In the genomic region with DNA sequence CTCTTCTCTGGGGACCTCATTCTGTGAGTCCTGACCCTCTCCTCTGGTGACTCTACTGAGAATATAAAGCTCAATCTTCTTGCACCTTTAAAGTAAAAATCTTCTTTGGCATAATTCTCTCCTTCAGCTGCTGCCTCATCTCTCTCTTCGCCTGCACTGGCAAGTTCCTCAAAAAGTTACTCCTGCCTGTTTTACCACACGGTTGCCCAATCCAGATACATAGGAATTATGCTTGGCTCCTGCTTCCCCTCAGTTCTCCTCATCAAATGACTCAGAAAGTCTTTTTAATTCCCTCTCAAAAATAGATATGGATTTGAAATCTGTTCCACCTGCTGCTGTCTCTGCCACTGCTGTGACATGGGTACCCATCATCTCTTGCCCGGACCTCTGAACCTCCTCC, we compare ENCODE assay signal across 29 cellular contexts.
DNase-seq lines count a peak whose midpoint lies in the region; ATAC-seq lines count a peak whose summit lies in the region.
"Had no signal": no experiment of that assay in that cellular context is flagged by ENCODE, and none has a peak within 500 bp of the region (broad histone marks: within the 10 kb centered on the region; RNA-seq: fewer than 3 reads in every experiment).

No MANE protein-coding gene starts in this region.

- H3K4me3 ChIP-seq in adipocyte (ENCODE audit: low read length): no peak overlapping the region
- H3K4me3 ChIP-seq: ascending aorta, cardiac muscle cell, PC-9 had no signal

- peak overlapping the region in 1 of 2 donors; percentile 18 for H3K27ac Mint-ChIP-seq in effector memory CD8-positive, alpha-beta T cell
- H3K27ac Mint-ChIP-seq: activated CD4-positive, alpha-beta T cell treated with anti-CD3 and anti-CD28 coated beads for 36 hours; activated T-helper 2 cell treated with anti-CD3 and anti-CD28 coated beads, Interferon-gamma antibody, Interleukin-2, Interleukin-4, amounts not matched to agents 10 μg/mL and 5 μg/mL and 100 μg/mL, durations not matched to agents 14 hours and 24 hours and 36 hours; CD8-positive, alpha-beta T cell; H9; memory B cell; nephron; stimulated activated memory B cell treated with anti-CD40 and anti-IgM and Interleukin-4, amounts not matched to agents 10 μg/mL and 1 μg/mL and 100 μg/mL, for 72 hours; type B pancreatic cell had no signal

- H3K4me1 ChIP-seq in adipocyte (ENCODE audit: control insufficient read depth, insufficient read depth, low read length): peaks cover 3% of the 10 kb centered on the region
- H3K4me1 ChIP-seq: ascending aorta had no signal

- no peaks in the 10 kb centered on the region for H3K36me3 ChIP-seq in adipocyte (ENCODE audit: control insufficient read depth, insufficient read depth, low read length, severe bottlenecking)
- H3K36me3 ChIP-seq: ascending aorta, cardiac muscle cell had no signal

- DNase-seq in SIG-M5 treated with dmso at 0.1 percent for 504 hours (lab: John Stamatoyannopoulos, UW; ENCODE audit: unreplicated experiment) (peak; percentile 63), SIG-M5 (lab: John Stamatoyannopoulos, UW) (no peak), NOMO-1 treated with DMSO at 0.1 percent for 48 hours (lab: John Stamatoyannopoulos, UW; ENCODE audit: unreplicated experiment) (peak; percentile 60), adipocyte (ENCODE audit: low read depth) (peak; percentile 34)
- DNase-seq in effector CD8-positive, alpha-beta T cell (lab: John Stamatoyannopoulos, UW): no peak
- DNase-seq in effector memory CD8-positive, alpha-beta T cell: no peak
- DNase-seq: activated CD4-positive, alpha-beta T cell treated with anti-CD3 and anti-CD28 coated beads for 36 hours; activated CD8-positive, alpha-beta memory T cell treated with anti-CD3 and anti-CD28 coated beads for 24 hours; activated naive CD4-positive, alpha-beta T cell treated with anti-CD3 and anti-CD28 coated beads, Interleukin-2, amount 50 U/mL, for 16 hours; activated T-cell treated with anti-CD3 and anti-CD28 coated beads for 4 hours; CD8-positive, alpha-beta T cell; EL; H9; KG1; NCI-H2171; PC-9; Right ventricle myocardium superior; substantia nigra; SW 1271 had no signal

- H3K4me3 Mint-ChIP-seq in effector memory CD8-positive, alpha-beta T cell: no peak overlapping the region
- H3K4me3 Mint-ChIP-seq: activated CD4-positive, alpha-beta T cell treated with anti-CD3 and anti-CD28 coated beads for 36 hours; CD8-positive, alpha-beta T cell; H9; memory B cell; nephron; stimulated activated memory B cell treated with anti-CD40 and anti-IgM and Interleukin-4, amounts not matched to agents 10 μg/mL and 1 μg/mL and 100 μg/mL, for 72 hours; type B pancreatic cell had no signal

- H3K4me1 Mint-ChIP-seq in effector memory CD8-positive, alpha-beta T cell (ENCODE audit: low read depth in 2 of 2): no peaks in the 10 kb centered on the region
- H3K4me1 Mint-ChIP-seq: activated CD4-positive, alpha-beta T cell treated with anti-CD3 and anti-CD28 coated beads for 36 hours; H9; memory B cell; stimulated activated memory B cell treated with anti-CD40 and anti-IgM and Interleukin-4, amounts not matched to agents 10 μg/mL and 1 μg/mL and 100 μg/mL, for 72 hours had no signal

- no peak overlapping the region for H3K9ac ChIP-seq in adipocyte (ENCODE audit: low read length)

- no peaks in the 10 kb centered on the region for H3K9me3 Mint-ChIP-seq in effector memory CD8-positive, alpha-beta T cell
- H3K9me3 Mint-ChIP-seq: activated T-helper 2 cell treated with anti-CD3 and anti-CD28 coated beads, Interferon-gamma antibody, Interleukin-2, Interleukin-4, amounts not matched to agents 10 μg/mL and 5 μg/mL and 100 μg/mL, durations not matched to agents 14 hours and 24 hours and 36 hours; CD8-positive, alpha-beta T cell; H9; memory B cell; nephron; stimulated activated memory B cell treated with anti-CD40 and anti-IgM and Interleukin-4, amounts not matched to agents 10 μg/mL and 1 μg/mL and 100 μg/mL, for 72 hours; type B pancreatic cell had no signal

- no peaks in the 10 kb centered on the region for H3K9me3 ChIP-seq in adipocyte (ENCODE audit: control insufficient read depth, low read length)
- H3K9me3 ChIP-seq: ascending aorta had no signal

- H3K27me3 Mint-ChIP-seq in effector memory CD8-positive, alpha-beta T cell: peaks cover 45 to 46% of the 10 kb centered on the region in 2 donors

- no peaks in the 10 kb centered on the region for H3K36me3 Mint-ChIP-seq in effector memory CD8-positive, alpha-beta T cell (ENCODE audit: insufficient read depth)
- H3K36me3 Mint-ChIP-seq: CD8-positive, alpha-beta T cell; memory B cell; stimulated activated memory B cell treated with anti-CD40 and anti-IgM and Interleukin-4, amounts not matched to agents 10 μg/mL and 1 μg/mL and 100 μg/mL, for 72 hours; type B pancreatic cell had no signal

- ATAC-seq in HG03135 (IDR thresholded peaks at IDR 0.05; ENCODE audit: unreplicated experiment): no peak
- ATAC-seq in effector memory CD8-positive, alpha-beta T cell (replicated peaks): no peak
- ATAC-seq in GM21360 (IDR thresholded peaks at IDR 0.05; ENCODE audit: unreplicated experiment): no peak
- ATAC-seq: activated CD4-positive, alpha-beta T cell treated with anti-CD3 and anti-CD28 coated beads for 36 hours; CD8-positive, alpha-beta T cell; left lobe of liver; stimulated activated memory B cell treated with anti-CD40 and anti-IgM and Interleukin-4, amounts not matched to agents 10 μg/mL and 1 μg/mL and 100 μg/mL, for 72 hours had no signal

- no peaks in the 10 kb centered on the region for H3K27me3 ChIP-seq in adipocyte (replicated peaks; ENCODE audit: control insufficient read depth, insufficient read depth, low read length)
- H3K27me3 ChIP-seq: ascending aorta had no signal

Comparison
In these comparisons a context has a peak if more than half of its experiments do, and no peak if none do; other contexts are left out.
1. DNase-seq: peak in SIG-M5 treated with dmso at 0.1 percent for 504 hours (single experiment), NOMO-1 treated with DMSO at 0.1 percent for 48 hours (single experiment) and adipocyte (single experiment); none in SIG-M5 (single experiment), effector CD8-positive, alpha-beta T cell (single experiment) and effector memory CD8-positive, alpha-beta T cell (0 of 3).